ENCODE assay signal across 8 cellular contexts in genomic region chr13:36418022-36418805, GRCh38. TPM values are rescaled to one million over a fixed set of nuclear protein-coding genes. Genes with fewer than 3 reads are reported as not detected.
DNase-seq lines count a peak whose midpoint lies in the region; ATAC-seq and TF ChIP-seq lines count a peak whose summit lies in the region.
"Had no signal": no experiment of that assay in that cellular context is flagged by ENCODE, and none has a peak within 500 bp of the region (broad histone marks: within the 10 kb centered on the region; RNA-seq: fewer than 3 reads in every experiment).

No MANE protein-coding gene starts in this region.

- ATAC-seq in GM19351 (IDR thresholded peaks at IDR 0.05; ENCODE audit: unreplicated experiment) (peak; percentile 82), HG03039 (IDR thresholded peaks at IDR 0.05; ENCODE audit: unreplicated experiment) (peak; percentile 66), left ventricle myocardium superior (no peak)

- no peaks in the 10 kb centered on the region for H3K36me3 ChIP-seq in Peyer's patch

- DNase-seq in RPMI7951 (ENCODE audit: low read depth) = peak; percentile 56
- peak; percentile 71 for DNase-seq in fibroblast of peridontal ligament (ENCODE audit: extremely low read depth)
- no peak for DNase-seq in Peyer's patch
- no peak for DNase-seq in left ventricle myocardium superior
- no peak for DNase-seq in dorsolateral prefrontal cortex

- no peaks in the 10 kb centered on the region for H3K4me1 ChIP-seq in Peyer's patch

- no peak overlapping the region for H3K4me3 ChIP-seq in Peyer's patch
- no peak overlapping the region for H3K4me3 ChIP-seq in dorsolateral prefrontal cortex

- H3K27ac ChIP-seq in Peyer's patch (no peak overlapping the region), dorsolateral prefrontal cortex (no peak overlapping the region)
- H3K27ac ChIP-seq: VCaP had no signal

- no peak for TF ChIP-seq CTCF in Peyer's patch (IDR thresholded peaks at IDR 0.05)
- TF ChIP-seq CTCF in dorsolateral prefrontal cortex (IDR thresholded peaks at IDR 0.05 in 54 of 56, conservative IDR thresholded peaks at IDR 0.05 in 2 of 56; ENCODE audit: low read depth in 1 of 56, partially characterized antibody in 56 of 56) = no peak

- no peaks in the 10 kb centered on the region for H3K9me3 ChIP-seq in Peyer's patch

- intact Hi-C loops in left ventricle myocardium superior (cut with micrococcal nuclease) = no loop called here
- intact Hi-C loops in dorsolateral prefrontal cortex (cut with DNase I) = no loop called here

- no peaks in the 10 kb centered on the region for H3K27me3 ChIP-seq in Peyer's patch
- peaks cover 0 to 9% (median 0%) of the 10 kb centered on the region in 45 donors for H3K27me3 ChIP-seq in dorsolateral prefrontal cortex

- no peak for TF ChIP-seq POLR2A in Peyer's patch (IDR thresholded peaks at IDR 0.05)

RNA-seq across cellular contexts. Expression of gene CCNA1, which starts 14.1 kb away (rescaled TPM):
- 0.96 and 2.9 TPM in 2 replicates for total RNA-seq in RPMI7951 (2014; rRNA removed; shearing (Covaris generic))
- total RNA-seq in Peyer's patch (under 1 TPM in 1 of 4 donors, not detected in 3; 0.66 TPM), left ventricle myocardium superior (not detected), dorsolateral prefrontal cortex (10 to 100 TPM in 50 of 120 experiments, 1 to 10 TPM in 70; 3.1 to 15.6 (median 9.5) TPM)

Comparison
In these comparisons a context has a peak if more than half of its experiments do, and no peak if none do; other contexts are left out.
1. DNase-seq: peak in RPMI7951 (single experiment) and fibroblast of peridontal ligament (single experiment); none in Peyer's patch (0 of 3), left ventricle myocardium superior (single experiment) and dorsolateral prefrontal cortex (0 of 10).